Comparison of ENCODE assay signal across 25 cellular contexts in genomic region chr3:38689346-38689745, GRCh38. TPM values are rescaled to one million over a fixed set of nuclear protein-coding genes. Genes with fewer than 3 reads are reported as not detected.
"Had no signal": no experiment of that assay in that cellular context is flagged by ENCODE, and none has a peak within 500 bp of the region (broad histone marks: within the 10 kb centered on the region; RNA-seq: fewer than 3 reads in every experiment).

No MANE protein-coding gene starts in this region.

- ATAC-seq: effector memory CD8-positive, alpha-beta T cell; esophagus mucosa; foreskin keratinocyte; gastrocnemius medialis; gastroesophageal sphincter had no signal

- H3K27me3 ChIP-seq: colonic mucosa, dorsolateral prefrontal cortex, esophagus muscularis mucosa, esophagus squamous epithelium, foreskin keratinocyte, gastrocnemius medialis, gastroesophageal sphincter, heart left ventricle, heart right ventricle had no signal

- H3K27ac ChIP-seq: colonic mucosa, coronary artery, dorsolateral prefrontal cortex, epithelial cell of prostate, esophagus muscularis mucosa, esophagus squamous epithelium, foreskin keratinocyte, gastrocnemius medialis, gastroesophageal sphincter, heart left ventricle, heart right ventricle had no signal

- H3K9me3 ChIP-seq: colonic mucosa, esophagus muscularis mucosa, esophagus squamous epithelium, gastrocnemius medialis, gastroesophageal sphincter, heart left ventricle, heart right ventricle had no signal

- DNase-seq: colonic mucosa; cortex of kidney; dorsolateral prefrontal cortex; effector CD4-positive, alpha-beta T cell; effector CD8-positive, alpha-beta T cell; effector memory CD4-positive, alpha-beta T cell; effector memory CD8-positive, alpha-beta T cell; endodermal cell; erythroblast; esophagus squamous epithelium; foreskin keratinocyte; foreskin melanocyte; gastrocnemius medialis; glutamatergic neuron; head of caudate nucleus; heart left ventricle; heart right ventricle had no signal

- H3K36me3 ChIP-seq: colonic mucosa, esophagus muscularis mucosa, esophagus squamous epithelium, gastrocnemius medialis, gastroesophageal sphincter, heart left ventricle, heart right ventricle had no signal

- H3K4me3 ChIP-seq: colonic mucosa, coronary artery, dorsolateral prefrontal cortex, esophagus muscularis mucosa, esophagus squamous epithelium, gastrocnemius medialis, gastroesophageal sphincter, heart left ventricle, heart right ventricle had no signal

- FAIRE-seq: colon, endometrium, frontal cortex had no signal

- H3K4me1 ChIP-seq: colonic mucosa, esophagus muscularis mucosa, esophagus squamous epithelium, foreskin keratinocyte, gastrocnemius medialis, gastroesophageal sphincter, heart left ventricle, heart right ventricle had no signal

RNA-seq across cellular contexts. Expression of gene SCN5A, which starts 39.9 kb away (rescaled TPM):
- total RNA-seq: esophagus mucosa had no signal
